Comparison of ENCODE assay signal across 16 cellular contexts in the genomic region with DNA sequence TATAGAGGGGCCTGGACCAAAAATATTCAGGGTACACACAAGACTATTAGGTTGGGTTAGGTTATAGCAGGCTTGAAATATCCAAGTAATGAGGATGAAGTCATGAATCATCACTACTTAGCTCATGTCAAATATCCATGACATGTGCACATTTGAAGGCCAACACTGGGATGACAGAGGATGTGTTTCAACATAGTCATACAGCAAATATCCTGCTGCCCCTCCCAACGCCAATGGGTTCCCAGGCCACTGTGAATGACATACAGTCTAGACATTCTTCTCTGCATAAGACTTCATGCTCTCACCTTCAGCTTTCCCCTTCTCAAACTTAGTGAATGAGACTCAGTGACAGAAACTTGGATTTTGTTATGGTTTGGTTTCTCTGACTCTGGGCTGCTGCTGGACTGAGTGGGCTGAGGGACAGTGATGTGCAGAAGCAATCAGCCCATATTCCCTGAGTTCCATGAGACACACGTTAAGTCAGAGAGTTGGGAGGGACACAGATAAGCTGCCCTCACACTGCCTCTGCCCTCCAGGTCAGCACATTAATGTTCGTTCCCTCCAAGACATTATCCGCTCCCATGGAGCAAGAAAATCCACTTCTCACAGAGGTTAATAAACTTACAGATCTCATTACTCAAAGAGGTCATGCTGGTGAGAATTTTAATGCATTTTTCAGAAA. TPM values are rescaled to one million over a fixed set of nuclear protein-coding genes. Genes with fewer than 3 reads are reported as not detected.
A peak's percentile ranks its signal among the peaks of the same experiment; 100 is the strongest.
DNase-seq lines count a peak whose midpoint lies in the region; ATAC-seq, FAIRE-seq and TF ChIP-seq lines count a peak whose summit lies in the region.
"Had no signal": no experiment of that assay in that cellular context is flagged by ENCODE, and none has a peak within 500 bp of the region (broad histone marks: within the 10 kb centered on the region; RNA-seq: fewer than 3 reads in every experiment).

No MANE protein-coding gene starts in this region.

- H3K4me2 ChIP-seq in SK-N-SH = no peak overlapping the region

- H3K9ac ChIP-seq in SK-N-SH = no peak overlapping the region
- peak overlapping the region in 2 of 3 donors; percentile 14 to 28 for H3K9ac ChIP-seq in skeletal muscle tissue (ENCODE audit: low read depth in 1 of 3, low read length in 3 of 3)

- H2AFZ ChIP-seq in SK-N-SH (ENCODE audit: low read depth) = no peak overlapping the region

- H3K36me3 ChIP-seq in SK-N-SH (replicated peaks in 1 of 2; ENCODE audit: control insufficient read depth in 1 of 2, insufficient read depth in 2 of 2, low read length in 1 of 2) (no peaks in the 10 kb centered on the region), skeletal muscle tissue (ENCODE audit: control insufficient read depth in 3 of 3, insufficient read depth in 3 of 3, low read length in 3 of 3) (no peaks in the 10 kb centered on the region)
- H3K36me3 ChIP-seq: left ventricle myocardium inferior, Peyer's patch, right lobe of liver had no signal

- intact Hi-C loops in left cardiac atrium (cut with DNase I) = no loop called here

- H3K9me2 ChIP-seq in SK-N-SH = no peaks in the 10 kb centered on the region

- no peak for TF ChIP-seq EP300 in SK-N-SH (IDR thresholded peaks at IDR 0.05; ENCODE audit: borderline replicate concordance in 1 of 2, low read depth in 1 of 2, low read length in 1 of 2)

- DNase-seq in HCEC 1CT (peak; percentile 6), SK-N-SH (no peak), iris pigment epithelial cell (ENCODE audit: low read depth) (peak; percentile 40), DMS 273 treated with DMSO at 0.1 percent for 48 hours (lab: John Stamatoyannopoulos, UW) (no peak), D721Med (ENCODE audit: insufficient read length, low spot score) (no peak), left cardiac atrium (no peak)
- DNase-seq: glutamatergic neuron; H9; left ventricle myocardium inferior; naive thymus-derived CD8-positive, alpha-beta T cell; NCI-H1092; NCI-H446; Peyer's patch; right lobe of liver had no signal

- no peak for TF ChIP-seq CTCF in SK-N-SH (IDR thresholded peaks at IDR 0.05)
- no peak for TF ChIP-seq CTCF in D721Med (IDR thresholded peaks at IDR 0.05; ENCODE audit: insufficient read depth, missing control alignments)

- no peaks in the 10 kb centered on the region for H4K20me1 ChIP-seq in SK-N-SH (ENCODE audit: insufficient read depth)

- H3F3A ChIP-seq in SK-N-SH (replicated peaks; ENCODE audit: insufficient read depth) = no peaks in the 10 kb centered on the region

- POLR2A ChIA-PET in SK-N-SH (lab: Yijun Ruan, JAX) = no interaction called here

- CTCF ChIA-PET in SK-N-SH (lab: Yijun Ruan, JAX) = no interaction called here

- H3K4me1 ChIP-seq in SK-N-SH (ENCODE audit: control insufficient read depth in 1 of 2, insufficient read depth in 2 of 2, low read depth in 1 of 2, low read length in 1 of 2) = no peaks in the 10 kb centered on the region
- peaks cover 14 to 52% (median 47%) of the 10 kb centered on the region in 3 donors for H3K4me1 ChIP-seq in skeletal muscle tissue (ENCODE audit: control insufficient read depth in 3 of 3, insufficient read depth in 3 of 3, low read length in 3 of 3)
- H3K4me1 ChIP-seq: Peyer's patch had no signal

- ATAC-seq in left cardiac atrium (no peak), HG03469 (IDR thresholded peaks at IDR 0.05; ENCODE audit: unreplicated experiment) (no peak)
- ATAC-seq: naive thymus-derived CD8-positive, alpha-beta T cell had no signal

- no peak overlapping the region for H3K4me3 ChIP-seq in SK-N-SH (ENCODE audit: low read depth in 2 of 2, low read length in 1 of 2)
- no peak overlapping the region for H3K4me3 ChIP-seq in skeletal muscle tissue (ENCODE audit: low read length in 3 of 3)
- H3K4me3 ChIP-seq: left ventricle myocardium inferior, Peyer's patch, right lobe of liver had no signal

- H3K27me3 ChIP-seq in SK-N-SH (ENCODE audit: insufficient read depth) (no peaks in the 10 kb centered on the region), skeletal muscle tissue (ENCODE audit: control insufficient read depth in 3 of 3, insufficient read depth in 3 of 3, low read length in 3 of 3) (no peaks in the 10 kb centered on the region)
- H3K27me3 ChIP-seq: Peyer's patch, right lobe of liver had no signal

- H3K27ac ChIP-seq in SK-N-SH (ENCODE audit: low read depth in 2 of 2, low read length in 1 of 2) = no peak overlapping the region
- no peak overlapping the region for H3K27ac ChIP-seq in skeletal muscle tissue (ENCODE audit: low read depth, low read length)
- H3K27ac ChIP-seq: left ventricle myocardium inferior, Peyer's patch, right lobe of liver had no signal

- FAIRE-seq in D721Med (lab: Jason Lieb, UNC) = no peak

- TF ChIP-seq RAD21 in SK-N-SH (IDR thresholded peaks at IDR 0.05; ENCODE audit: low read length) = no peak

- no peaks in the 10 kb centered on the region for H3K9me3 ChIP-seq in SK-N-SH
- no peaks in the 10 kb centered on the region for H3K9me3 ChIP-seq in skeletal muscle tissue (ENCODE audit: control insufficient read depth in 3 of 3, low read length in 3 of 3)
- H3K9me3 ChIP-seq: left ventricle myocardium inferior, Peyer's patch, right lobe of liver had no signal

- no peaks in the 10 kb centered on the region for H3K79me2 ChIP-seq in SK-N-SH (ENCODE audit: insufficient read depth)

- 58% methylated on average over 4 of the region's 4 CpGs for WGBS in SK-N-SH (ENCODE audit: low lambda C conversion rate)

TF ChIP-seq in SK-N-SH, 30 proteins besides CTCF, POLR2A, EP300 and RAD21:
- TF ChIP-seq, protein P1, sequence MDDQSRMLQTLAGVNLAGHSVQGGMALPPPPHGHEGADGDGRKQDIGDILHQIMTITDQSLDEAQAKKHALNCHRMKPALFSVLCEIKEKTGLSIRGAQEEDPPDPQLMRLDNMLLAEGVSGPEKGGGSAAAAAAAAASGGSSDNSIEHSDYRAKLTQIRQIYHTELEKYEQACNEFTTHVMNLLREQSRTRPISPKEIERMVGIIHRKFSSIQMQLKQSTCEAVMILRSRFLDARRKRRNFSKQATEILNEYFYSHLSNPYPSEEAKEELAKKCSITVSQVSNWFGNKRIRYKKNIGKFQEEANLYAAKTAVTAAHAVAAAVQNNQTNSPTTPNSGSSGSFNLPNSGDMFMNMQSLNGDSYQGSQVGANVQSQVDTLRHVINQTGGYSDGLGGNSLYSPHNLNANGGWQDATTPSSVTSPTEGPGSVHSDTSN (IDR thresholded peaks at IDR 0.05) = 0 out of 2 replicates have a peak, but pooled peaks have one; percentile 35
- TF ChIP-seq TAF1 (IDR thresholded peaks at IDR 0.05; ENCODE audit: borderline replicate concordance, low read depth, low read length) = no peak
- no peak for TF ChIP-seq CHD2 (IDR thresholded peaks at IDR 0.05; ENCODE audit: low read length, partially characterized antibody)
- TF ChIP-seq, protein P2, sequence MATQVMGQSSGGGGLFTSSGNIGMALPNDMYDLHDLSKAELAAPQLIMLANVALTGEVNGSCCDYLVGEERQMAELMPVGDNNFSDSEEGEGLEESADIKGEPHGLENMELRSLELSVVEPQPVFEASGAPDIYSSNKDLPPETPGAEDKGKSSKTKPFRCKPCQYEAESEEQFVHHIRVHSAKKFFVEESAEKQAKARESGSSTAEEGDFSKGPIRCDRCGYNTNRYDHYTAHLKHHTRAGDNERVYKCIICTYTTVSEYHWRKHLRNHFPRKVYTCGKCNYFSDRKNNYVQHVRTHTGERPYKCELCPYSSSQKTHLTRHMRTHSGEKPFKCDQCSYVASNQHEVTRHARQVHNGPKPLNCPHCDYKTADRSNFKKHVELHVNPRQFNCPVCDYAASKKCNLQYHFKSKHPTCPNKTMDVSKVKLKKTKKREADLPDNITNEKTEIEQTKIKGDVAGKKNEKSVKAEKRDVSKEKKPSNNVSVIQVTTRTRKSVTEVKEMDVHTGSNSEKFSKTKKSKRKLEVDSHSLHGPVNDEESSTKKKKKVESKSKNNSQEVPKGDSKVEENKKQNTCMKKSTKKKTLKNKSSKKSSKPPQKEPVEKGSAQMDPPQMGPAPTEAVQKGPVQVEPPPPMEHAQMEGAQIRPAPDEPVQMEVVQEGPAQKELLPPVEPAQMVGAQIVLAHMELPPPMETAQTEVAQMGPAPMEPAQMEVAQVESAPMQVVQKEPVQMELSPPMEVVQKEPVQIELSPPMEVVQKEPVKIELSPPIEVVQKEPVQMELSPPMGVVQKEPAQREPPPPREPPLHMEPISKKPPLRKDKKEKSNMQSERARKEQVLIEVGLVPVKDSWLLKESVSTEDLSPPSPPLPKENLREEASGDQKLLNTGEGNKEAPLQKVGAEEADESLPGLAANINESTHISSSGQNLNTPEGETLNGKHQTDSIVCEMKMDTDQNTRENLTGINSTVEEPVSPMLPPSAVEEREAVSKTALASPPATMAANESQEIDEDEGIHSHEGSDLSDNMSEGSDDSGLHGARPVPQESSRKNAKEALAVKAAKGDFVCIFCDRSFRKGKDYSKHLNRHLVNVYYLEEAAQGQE (IDR thresholded peaks at IDR 0.05; ENCODE audit: low read depth, low read length) = no peak
- TF ChIP-seq, protein P3, sequence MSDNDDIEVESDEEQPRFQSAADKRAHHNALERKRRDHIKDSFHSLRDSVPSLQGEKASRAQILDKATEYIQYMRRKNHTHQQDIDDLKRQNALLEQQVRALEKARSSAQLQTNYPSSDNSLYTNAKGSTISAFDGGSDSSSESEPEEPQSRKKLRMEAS (IDR thresholded peaks at IDR 0.05; ENCODE audit: low read depth) = no peak
- TF ChIP-seq FOXM1 (IDR thresholded peaks at IDR 0.05; ENCODE audit: low read depth) = no peak

RNA-seq across cellular contexts. Expression of a gene that starts 15.4 kb away (rescaled TPM):
- polyA plus RNA-seq in SK-N-SH (2012; rRNA removed) = 7.3 and 8.2 TPM in 2 replicates
- 6.8 and 7.3 TPM in 2 replicates for polyA plus RNA-seq in SK-N-SH (2012; cell fraction: cytosol; rRNA removed)
- 15.2 and 18.6 TPM in 2 replicates for polyA plus RNA-seq in SK-N-SH (2012; cell fraction: nucleus; rRNA removed)
- 11.0 TPM for total RNA-seq in skeletal muscle tissue
- total RNA-seq in left cardiac atrium = 10 to 100 TPM; 12.6 to 19.2 TPM

RNA-seq across cellular contexts. Expression of a gene that starts 48.9 kb away (rescaled TPM):
- polyA plus RNA-seq in SK-N-SH (2012; rRNA removed) = 25.9 and 33.3 TPM in 2 replicates
- polyA plus RNA-seq in SK-N-SH (2012; cell fraction: cytosol; rRNA removed) = 37.4 and 44.7 TPM in 2 replicates
- polyA plus RNA-seq in SK-N-SH (2012; cell fraction: nucleus; rRNA removed) = 11.1 and 12.5 TPM in 2 replicates
- 26.1 TPM for total RNA-seq in skeletal muscle tissue
- 10 to 100 TPM; 13.5 to 13.6 TPM for total RNA-seq in left cardiac atrium

Comparison
In these comparisons a context has a peak if more than half of its experiments do, and no peak if none do; other contexts are left out.
1. DNase-seq: peak in HCEC 1CT (single experiment) and iris pigment epithelial cell (single experiment); none in SK-N-SH (single experiment), DMS 273 treated with DMSO at 0.1 percent for 48 hours (single experiment), D721Med (single experiment) and left cardiac atrium (single experiment).